8 cellular contexts compared by ENCODE assay signal in genomic region chr6:118283759-118284158, GRCh38.
DNase-seq lines count a peak whose midpoint lies in the region; ATAC-seq and TF ChIP-seq lines count a peak whose summit lies in the region.

No MANE protein-coding gene starts in this region.

- CTCF ChIA-PET in WTC11 (lab: Charles Lee): interaction anchor here (2.0 kb wide), 1 partner anchor 18 kb away, joined by 4 read pairs; no protein-coding TSS in a partner anchor

- WGBS in endodermal cell (ENCODE audit: insufficient coverage in 1 of 2, insufficient read length in 1 of 2), 2 experiments: 48 to 62% methylated on average over 4 to 8 of the region's 8 CpGs
- WGBS in aorta, 2 donors: 6 to 7% methylated on average over 8 of the region's 8 CpGs

- DNase-seq in AG09309 (ENCODE audit: low read depth) (no peak), NCI-H2107 treated with DMSO at 0.1 percent for 48 hours (lab: John Stamatoyannopoulos, UW; ENCODE audit: unreplicated experiment) (peak; percentile 85), WTC11 (ENCODE audit: low spot score) (peak; percentile 19), endodermal cell (peak; percentile 55), aorta (no peak)

- no peaks in the 10 kb centered on the region for H3K27me3 Mint-ChIP-seq in WTC11 (ENCODE audit: low read depth)
- H3K27me3 Mint-ChIP-seq in endodermal cell (ENCODE audit: insufficient read depth): no peaks in the 10 kb centered on the region
- H3K27me3 Mint-ChIP-seq in nephron (ENCODE audit: low read depth): no peaks in the 10 kb centered on the region

- ATAC-seq in GM18868 (IDR thresholded peaks at IDR 0.05; ENCODE audit: unreplicated experiment): peak; percentile 41
- peak; percentile 21; the same call in 1 of the 2 replicates for ATAC-seq in WTC11
- ATAC-seq in aorta (ENCODE audit: low FRiP score): peak; percentile 78
- no peak for ATAC-seq in GM18870 (IDR thresholded peaks at IDR 0.05; ENCODE audit: unreplicated experiment)

- H3K27ac Mint-ChIP-seq in WTC11 (no peak overlapping the region), endodermal cell (no peak overlapping the region), nephron (no peak overlapping the region)

- POLR2A ChIA-PET in WTC11 (lab: Charles Lee): interaction anchor here (0.6 kb wide), 1 partner anchor 300 kb away, joined by 9 read pairs; no protein-coding TSS in a partner anchor

- H3K36me3 ChIP-seq in endodermal cell (ENCODE audit: control insufficient read depth, insufficient read depth, low read length) (no peaks in the 10 kb centered on the region), aorta (ENCODE audit: control insufficient read depth in 1 of 2, insufficient read depth in 2 of 2, low read length in 1 of 2) (no peaks in the 10 kb centered on the region)

- no peak overlapping the region for H3K9ac ChIP-seq in endodermal cell (ENCODE audit: extremely low read depth, low read length, poor library complexity, severe bottlenecking)

- H3K36me3 Mint-ChIP-seq in WTC11 (no peaks in the 10 kb centered on the region; the same call in 1 of the 2 replicates), endodermal cell (ENCODE audit: low read depth) (no peaks in the 10 kb centered on the region), nephron (ENCODE audit: low read depth) (no peaks in the 10 kb centered on the region)

- H3K4me3 ChIP-seq in AG09309 (ENCODE audit: control insufficient read depth, low read depth, low read length) (no peak overlapping the region), endodermal cell (ENCODE audit: low read length) (no peak overlapping the region), aorta (ENCODE audit: low read length in 2 of 2) (no peak overlapping the region)

- H3K27ac ChIP-seq in endodermal cell (ENCODE audit: low read depth, low read length) (no peak overlapping the region), aorta (ENCODE audit: low read depth in 1 of 2, low read length in 2 of 2) (no peak overlapping the region)

- H3K9me3 ChIP-seq in endodermal cell (ENCODE audit: control insufficient read depth, low read length) (peaks cover 12% of the 10 kb centered on the region), aorta (ENCODE audit: control insufficient read depth, low read length) (no peaks in the 10 kb centered on the region)

- peak; percentile 77 for TF ChIP-seq CTCF in AG09309 (IDR thresholded peaks at IDR 0.05; ENCODE audit: control insufficient read depth, insufficient read depth, low read depth, low read length, missing control alignments)
- peak; percentile 42 for TF ChIP-seq CTCF in WTC11 (IDR thresholded peaks at IDR 0.05)
- peak; percentile 88 for TF ChIP-seq CTCF in endodermal cell (conservative IDR thresholded peaks at IDR 0.05)
- peak; percentile 58 to 76 (median 76) for TF ChIP-seq CTCF in nephron (IDR thresholded peaks at IDR 0.05; ENCODE audit: unreplicated experiment in 3 of 3)

- H3K27me3 ChIP-seq in endodermal cell (ENCODE audit: control insufficient read depth, insufficient read depth, low read length, poor library complexity, severe bottlenecking) (no peaks in the 10 kb centered on the region), aorta (ENCODE audit: control insufficient read depth in 1 of 2, insufficient read depth in 2 of 2, low read length in 1 of 2) (no peaks in the 10 kb centered on the region)

- peaks cover 28% of the 10 kb centered on the region for H3K4me1 Mint-ChIP-seq in WTC11
- H3K4me1 Mint-ChIP-seq in endodermal cell: peaks cover 13% of the 10 kb centered on the region
- H3K4me1 Mint-ChIP-seq in nephron: no peaks in the 10 kb centered on the region

- no peaks in the 10 kb centered on the region for H3K4me1 ChIP-seq in endodermal cell (ENCODE audit: control insufficient read depth, insufficient read depth, low read length)
- H3K4me1 ChIP-seq in aorta (ENCODE audit: control insufficient read depth in 1 of 2, insufficient read depth in 2 of 2, low read length in 2 of 2): peaks cover 2 to 12% of the 10 kb centered on the region in 2 donors

- H3K4me3 Mint-ChIP-seq in WTC11 (no peak overlapping the region), endodermal cell (no peak overlapping the region), nephron (no peak overlapping the region)

- intact Hi-C loops in aorta (cut with DNase I): loop anchor here (2.0 to 5.0 kb wide), 5 partner anchors 225 to 494 kb away; no protein-coding TSS in a partner anchor

- H3K9me3 Mint-ChIP-seq in WTC11: peaks cover 2% of the 10 kb centered on the region; the same call in 1 of the 2 replicates
- H3K9me3 Mint-ChIP-seq in endodermal cell: peaks cover 5% of the 10 kb centered on the region
- H3K9me3 Mint-ChIP-seq in nephron: no peaks in the 10 kb centered on the region

TF ChIP-seq in WTC11, 78 proteins besides CTCF, POLR2A, EP300 and RAD21 (continues in another document):
- TF ChIP-seq E2F4 (CRISPR knock-in tag; IDR thresholded peaks at IDR 0.05; ENCODE audit: borderline replicate concordance, low read depth): no peak
- no peak for TF ChIP-seq ARID4B (CRISPR knock-in tag; IDR thresholded peaks at IDR 0.05; ENCODE audit: borderline replicate concordance)
- TF ChIP-seq ZNF532 (CRISPR knock-in tag; IDR thresholded peaks at IDR 0.05; ENCODE audit: borderline replicate concordance): no peak
- TF ChIP-seq JAZF1 (CRISPR knock-in tag; IDR thresholded peaks at IDR 0.05): no peak

Comparison
In these comparisons a context has a peak if more than half of its experiments do, and no peak if none do; other contexts are left out.
1. DNase-seq: peak in NCI-H2107 treated with DMSO at 0.1 percent for 48 hours (single experiment), WTC11 (single experiment) and endodermal cell (single experiment); none in AG09309 (single experiment) and aorta (0 of 2).
2. Peak in every context shown above with its lines, with median percentiles within 50 percentile points of each other: CTCF ChIP-seq.